ENCODE assay signal across 12 cellular contexts in genomic region chr17:47066095-47066494, GRCh38.
DNase-seq lines count a peak whose midpoint lies in the region; ATAC-seq, FAIRE-seq and TF ChIP-seq lines count a peak whose summit lies in the region.
"Had no signal": no experiment of that assay in that cellular context is flagged by ENCODE, and none has a peak within 500 bp of the region (broad histone marks: within the 10 kb centered on the region; RNA-seq: fewer than 3 reads in every experiment).

No MANE protein-coding gene starts in this region.

- no peaks in the 10 kb centered on the region for H3K27me3 Mint-ChIP-seq in activated CD8-positive, alpha-beta memory T cell treated with anti-CD3 and anti-CD28 coated beads, Interleukin-2, amount 10 ng/mL, durations not matched to agents 7 days and 5 days
- H3K27me3 Mint-ChIP-seq in osteocyte (ENCODE audit: unreplicated experiment) = no peaks in the 10 kb centered on the region

- H3K9me3 ChIP-seq in SK-N-MC (ENCODE audit: low read depth, low read length) (no peaks in the 10 kb centered on the region), endothelial cell of umbilical vein (replicated peaks; ENCODE audit: control insufficient read depth, insufficient read depth, low read length) (no peaks in the 10 kb centered on the region), colonic mucosa (no peaks in the 10 kb centered on the region), upper lobe of left lung (no peaks in the 10 kb centered on the region)
- H3K9me3 ChIP-seq: SJSA1, vagina had no signal

- H3K27me3 ChIP-seq in endothelial cell of umbilical vein (ENCODE audit: control insufficient read depth in 2 of 2, insufficient read depth in 2 of 2, low read length in 2 of 2) = no peaks in the 10 kb centered on the region
- no peaks in the 10 kb centered on the region for H3K27me3 ChIP-seq in colonic mucosa
- no peaks in the 10 kb centered on the region for H3K27me3 ChIP-seq in upper lobe of left lung
- H3K27me3 ChIP-seq: dorsolateral prefrontal cortex, SJSA1, vagina had no signal

- 65 to 71% methylated on average over 6 of the region's 6 CpGs for WGBS in upper lobe of left lung, 2 donors

- dilution Hi-C loops in endothelial cell of umbilical vein (cut with MboI; ENCODE audit: extremely low pct_ligation_motif_present, low sequenced_read_pairs) = no loop called here

- H3K4me3 ChIP-seq in SK-N-MC = peak overlapping the region; percentile 95; the same call in 1 of the 2 replicates
- H3K4me3 ChIP-seq in endothelial cell of umbilical vein (replicated peaks in 1 of 3; ENCODE audit: insufficient read depth in 1 of 3, low read depth in 1 of 3, low read length in 3 of 3) = no peak overlapping the region
- no peak overlapping the region for H3K4me3 ChIP-seq in colonic mucosa
- no peak overlapping the region for H3K4me3 ChIP-seq in upper lobe of left lung

- DNase-seq in activated CD8-positive, alpha-beta memory T cell treated with anti-CD3 and anti-CD28 coated beads, Interleukin-2, amount 10 ng/mL, durations not matched to agents 7 days and 5 days = no peak
- no peak for DNase-seq in activated CD8-positive, alpha-beta memory T cell treated with anti-CD3 and anti-CD28 coated beads for 24 hours
- DNase-seq in SK-N-MC (ENCODE audit: low read depth, low spot score) = no peak
- DNase-seq in endothelial cell of umbilical vein (ENCODE audit: low read depth, low spot score) = no peak
- DNase-seq in osteocyte (ENCODE audit: extremely low spot score, unreplicated experiment) = no peak
- DNase-seq in colonic mucosa = no peak
- no peak for DNase-seq in germinal center (ENCODE audit: low spot score)
- DNase-seq in upper lobe of left lung = no peak
- DNase-seq: dorsolateral prefrontal cortex, NCI-H446 treated with DMSO at 0.1 percent for 48 hours had no signal

- no peaks in the 10 kb centered on the region for H4K20me1 ChIP-seq in endothelial cell of umbilical vein (replicated peaks; ENCODE audit: control insufficient read depth, extremely low read depth, insufficient read depth, low read length)

- intact Hi-C loops in endothelial cell of umbilical vein (cut with micrococcal nuclease) = no loop called here
- intact Hi-C loops in colonic mucosa (cut with DNase I) = no loop called here

- no peaks in the 10 kb centered on the region for H3K9me3 Mint-ChIP-seq in activated CD8-positive, alpha-beta memory T cell treated with anti-CD3 and anti-CD28 coated beads, Interleukin-2, amount 10 ng/mL, durations not matched to agents 7 days and 5 days (ENCODE audit: low read depth)
- H3K9me3 Mint-ChIP-seq in osteocyte (ENCODE audit: unreplicated experiment) = peaks cover 4% of the 10 kb centered on the region

- H3K4me3 Mint-ChIP-seq in activated CD8-positive, alpha-beta memory T cell treated with anti-CD3 and anti-CD28 coated beads, Interleukin-2, amount 10 ng/mL, durations not matched to agents 7 days and 5 days = peak overlapping the region; percentile 96
- peak overlapping the region; percentile 91 for H3K4me3 Mint-ChIP-seq in osteocyte (ENCODE audit: unreplicated experiment)

- no peak overlapping the region for H3K27ac ChIP-seq in SK-N-MC
- no peak overlapping the region for H3K27ac ChIP-seq in endothelial cell of umbilical vein (ENCODE audit: insufficient read depth, low read depth, low read length)
- H3K27ac ChIP-seq in colonic mucosa = no peak overlapping the region
- H3K27ac ChIP-seq in upper lobe of left lung = no peak overlapping the region

- no peak overlapping the region for H3K9ac ChIP-seq in SK-N-MC (ENCODE audit: insufficient read length)
- H3K9ac ChIP-seq in endothelial cell of umbilical vein (replicated peaks; ENCODE audit: extremely low read depth, insufficient read depth, low read length) = no peak overlapping the region
- no peak overlapping the region for H3K9ac ChIP-seq in colonic mucosa (ENCODE audit: low read depth in 2 of 2, low read length in 2 of 2)

- H3K36me3 ChIP-seq in SK-N-MC (ENCODE audit: insufficient read depth, low read length) (peaks cover 4% of the 10 kb centered on the region), endothelial cell of umbilical vein (ENCODE audit: control insufficient read depth in 2 of 2, extremely low read depth in 1 of 2, insufficient read depth in 2 of 2, low read length in 2 of 2) (no peaks in the 10 kb centered on the region), colonic mucosa (no peaks in the 10 kb centered on the region), upper lobe of left lung (no peaks in the 10 kb centered on the region)
- H3K36me3 ChIP-seq: vagina had no signal

- no peak for ATAC-seq in activated CD8-positive, alpha-beta memory T cell treated with anti-CD3 and anti-CD28 coated beads, Interleukin-2, amount 10 ng/mL, durations not matched to agents 7 days and 5 days
- ATAC-seq in upper lobe of left lung (ENCODE audit: low FRiP score in 2 of 2) = no peak

- no peaks in the 10 kb centered on the region for H3K9me1 ChIP-seq in endothelial cell of umbilical vein (replicated peaks; ENCODE audit: control insufficient read depth, extremely low read depth, insufficient read depth, low read length)

- TF ChIP-seq POLR2A in endothelial cell of umbilical vein (IDR thresholded peaks at IDR 0.05; ENCODE audit: low read depth, low read length) (no peak), upper lobe of left lung (IDR thresholded peaks at IDR 0.05) (no peak)

- H3K4me2 ChIP-seq in endothelial cell of umbilical vein (ENCODE audit: insufficient read depth, low read length) = peak overlapping the region; percentile 96

- CTCF ChIA-PET in activated CD8-positive, alpha-beta memory T cell treated with anti-CD3 and anti-CD28 coated beads, Interleukin-2, amount 10 ng/mL, durations not matched to agents 7 days and 5 days (lab: Charles Lee) = no interaction called here
- CTCF ChIA-PET in endothelial cell of umbilical vein (lab: Charles Lee) = no interaction called here

- peaks cover 2% of the 10 kb centered on the region for H3K79me2 ChIP-seq in endothelial cell of umbilical vein (ENCODE audit: control insufficient read depth, insufficient read depth, low read length)

- no peak for FAIRE-seq in endothelial cell of umbilical vein (lab: Jason Lieb, UNC)

- H3K4me1 Mint-ChIP-seq in activated CD8-positive, alpha-beta memory T cell treated with anti-CD3 and anti-CD28 coated beads, Interleukin-2, amount 10 ng/mL, durations not matched to agents 7 days and 5 days = peaks cover 27% of the 10 kb centered on the region
- peaks cover 16% of the 10 kb centered on the region for H3K4me1 Mint-ChIP-seq in osteocyte (ENCODE audit: unreplicated experiment)

- no peak overlapping the region for H2AFZ ChIP-seq in endothelial cell of umbilical vein (ENCODE audit: low read depth, low read length)

- H3K4me1 ChIP-seq in endothelial cell of umbilical vein (ENCODE audit: control insufficient read depth, extremely low read depth, insufficient read depth, low read length) (peaks cover 15% of the 10 kb centered on the region), colonic mucosa (no peaks in the 10 kb centered on the region), upper lobe of left lung (peaks cover 7 to 20% (median 12%) of the 10 kb centered on the region in 4 donors)

- H3K36me3 Mint-ChIP-seq in activated CD8-positive, alpha-beta memory T cell treated with anti-CD3 and anti-CD28 coated beads, Interleukin-2, amount 10 ng/mL, durations not matched to agents 7 days and 5 days = peaks cover 20% of the 10 kb centered on the region
- peaks cover 4% of the 10 kb centered on the region for H3K36me3 Mint-ChIP-seq in osteocyte (ENCODE audit: unreplicated experiment)

- H3K27ac Mint-ChIP-seq in activated CD8-positive, alpha-beta memory T cell treated with anti-CD3 and anti-CD28 coated beads, Interleukin-2, amount 10 ng/mL, durations not matched to agents 7 days and 5 days = peak overlapping the region; percentile 96
- H3K27ac Mint-ChIP-seq in osteocyte (ENCODE audit: unreplicated experiment) = peak overlapping the region; percentile 92

- BruUV-seq in endothelial cell of umbilical vein (replicated peaks; lab: Mats Ljungman, UMichigan) = no TSS peak

- no peak for TF ChIP-seq EP300 in upper lobe of left lung (IDR thresholded peaks at IDR 0.05)

- TF ChIP-seq CTCF in endothelial cell of umbilical vein (IDR thresholded peaks at IDR 0.05; ENCODE audit: extremely low read depth in 1 of 2, insufficient read depth in 1 of 2, low read depth in 1 of 2, low read length in 2 of 2) = no peak
- no peak for TF ChIP-seq CTCF in osteocyte (IDR thresholded peaks at IDR 0.05)
- TF ChIP-seq CTCF in colonic mucosa (IDR thresholded peaks at IDR 0.05) = no peak
- no peak for TF ChIP-seq CTCF in upper lobe of left lung (IDR thresholded peaks at IDR 0.05)

- POLR2A ChIA-PET in endothelial cell of umbilical vein (lab: Charles Lee) = no interaction called here

TF ChIP-seq in endothelial cell of umbilical vein, 7 proteins besides CTCF, POLR2A, EP300 and RAD21:
- TF ChIP-seq EZH2 (IDR thresholded peaks at IDR 0.05; ENCODE audit: borderline replicate concordance, low read depth, low read length, severe bottlenecking) (no peak), MYC (IDR thresholded peaks at IDR 0.05; ENCODE audit: low read depth, low read length) (no peak), JUN (IDR thresholded peaks at IDR 0.05; ENCODE audit: borderline replicate concordance, insufficient read depth, insufficient read length, low read depth) (no peak), GATA2 (IDR thresholded peaks at IDR 0.05; ENCODE audit: insufficient read depth, insufficient read length, low read depth, low read length) (no peak), FOS (IDR thresholded peaks at IDR 0.05; ENCODE audit: borderline replicate concordance, insufficient read depth, low read length) (no peak), POLR2AphosphoS5 (IDR thresholded peaks at IDR 0.05; ENCODE audit: insufficient read depth, low read depth, low read length) (no peak), MAX (IDR thresholded peaks at IDR 0.05; ENCODE audit: insufficient read depth, insufficient read length) (no peak)
